In genomic region chr3:46690798-46691197, GRCh38 we compare ENCODE assay signal across 15 cellular contexts. TPM values are rescaled to one million over a fixed set of nuclear protein-coding genes. Genes with fewer than 3 reads are reported as not detected.
A peak's percentile ranks its signal among the peaks of the same experiment; 100 is the strongest.
DNase-seq lines count a peak whose midpoint lies in the region; ATAC-seq and TF ChIP-seq lines count a peak whose summit lies in the region.
"Had no signal": no experiment of that assay in that cellular context is flagged by ENCODE, and none has a peak within 500 bp of the region (broad histone marks: within the 10 kb centered on the region; RNA-seq: fewer than 3 reads in every experiment).

No MANE protein-coding gene starts in this region.

- no peak overlapping the region for H3K4me3 ChIP-seq in CD4-positive, CD25-positive, alpha-beta regulatory T cell (ENCODE audit: low read depth, low read length)
- no peak overlapping the region for H3K4me3 ChIP-seq in PC-3 (ENCODE audit: low read length)
- peak overlapping the region in 4 of 10 donors; percentile 21 to 29 (median 23) for H3K4me3 ChIP-seq in heart right ventricle

- peaks cover 4% of the 10 kb centered on the region for H3K27me3 Mint-ChIP-seq in CD4-positive, CD25-positive, alpha-beta regulatory T cell

- H3K9ac ChIP-seq in PC-3 (ENCODE audit: low read length) = no peak overlapping the region

- H3K4me1 Mint-ChIP-seq in CD4-positive, CD25-positive, alpha-beta regulatory T cell = peaks cover 0 to 59% (median 25%) of the 10 kb centered on the region in 4 donors

- H3K27me3 ChIP-seq in CD4-positive, CD25-positive, alpha-beta regulatory T cell (ENCODE audit: control insufficient read depth, insufficient read depth, low read length) = no peaks in the 10 kb centered on the region
- no peaks in the 10 kb centered on the region for H3K27me3 ChIP-seq in PC-3 (ENCODE audit: low read length)
- H3K27me3 ChIP-seq in heart right ventricle = peaks cover 0 to 8% (median 0%) of the 10 kb centered on the region in 7 donors

- H3K36me3 Mint-ChIP-seq in CD4-positive, CD25-positive, alpha-beta regulatory T cell = peaks cover 1% of the 10 kb centered on the region
- H3K36me3 Mint-ChIP-seq: activated CD8-positive, alpha-beta memory T cell treated with anti-CD3 and anti-CD28 coated beads, Interleukin-2, amount 10 ng/mL, durations not matched to agents 7 days and 5 days had no signal

- BruUV-seq in PC-3 (replicated peaks; lab: Mats Ljungman, UMichigan) = no TSS peak

- H3K36me3 ChIP-seq in CD4-positive, CD25-positive, alpha-beta regulatory T cell (ENCODE audit: control insufficient read depth, insufficient read depth, low read length) = no peaks in the 10 kb centered on the region
- peaks cover 3% of the 10 kb centered on the region; the same call in 1 of the 2 replicates for H3K36me3 ChIP-seq in PC-3 (ENCODE audit: low read depth, low read length)
- peaks cover 0 to 35% (median 12%) of the 10 kb centered on the region in 9 donors for H3K36me3 ChIP-seq in heart right ventricle
- H3K36me3 ChIP-seq: neutrophil had no signal

- no peaks in the 10 kb centered on the region for H3K9me3 ChIP-seq in CD4-positive, CD25-positive, alpha-beta regulatory T cell (ENCODE audit: control insufficient read depth in 2 of 2, low read length in 2 of 2)
- H3K9me3 ChIP-seq in PC-3 (ENCODE audit: low read length) = no peaks in the 10 kb centered on the region
- H3K9me3 ChIP-seq in heart right ventricle = no peaks in the 10 kb centered on the region
- H3K9me3 ChIP-seq: neutrophil had no signal

- WGBS in heart right ventricle, 2 donors = 22 to 40% methylated on average over 5 of the region's 5 CpGs

- peaks cover 51% of the 10 kb centered on the region for H3K4me1 ChIP-seq in CD4-positive, CD25-positive, alpha-beta regulatory T cell (ENCODE audit: control insufficient read depth, insufficient read depth, low read length, poor library complexity, severe bottlenecking)
- peaks cover 33% of the 10 kb centered on the region for H3K4me1 ChIP-seq in PC-3 (ENCODE audit: insufficient read depth, low read length)
- H3K4me1 ChIP-seq in heart right ventricle = peaks cover 42 to 67% (median 60%) of the 10 kb centered on the region in 9 donors

- H4K20me1 ChIP-seq in PC-3 (ENCODE audit: low read length) = no peaks in the 10 kb centered on the region

- POLR2A ChIA-PET in PC-3 (lab: Charles Lee; ENCODE audit: unreplicated experiment) = no interaction called here

- TF ChIP-seq CTCF in PC-3 (conservative IDR thresholded peaks at IDR 0.05; ENCODE audit: low read depth, low read length) (no peak), heart right ventricle (IDR thresholded peaks at IDR 0.05) (no peak)

- no peaks in the 10 kb centered on the region for H3K9me2 ChIP-seq in PC-3 (replicated peaks; ENCODE audit: low read length)

- H3F3A ChIP-seq in PC-3 (ENCODE audit: low read length, unreplicated experiment) = no peaks in the 10 kb centered on the region

- peak in 1 of 3 donors; percentile 40 for DNase-seq in CD4-positive, CD25-positive, alpha-beta regulatory T cell
- DNase-seq in PC-3 (peak; percentile 70), heart right ventricle (peak; percentile 74 to 75), renal cortical epithelial cell (ENCODE audit: low read depth) (peak; percentile 27), anterior cingulate cortex (lab: John Stamatoyannopoulos, UW) (no peak)
- no peak for DNase-seq in activated CD4-positive, alpha-beta T cell treated with anti-CD3 and anti-CD28 coated beads for 48 hours
- DNase-seq: activated CD8-positive, alpha-beta memory T cell treated with anti-CD3 and anti-CD28 coated beads, Interleukin-2, amount 10 ng/mL, durations not matched to agents 7 days and 5 days; activated naive CD8-positive, alpha-beta T cell treated with anti-CD3 and anti-CD28 coated beads, Interleukin-2, amount 50 U/mL, for 24 hours; NCI-H345; stimulated activated CD8-positive, alpha-beta memory T cell treated with anti-CD3 and anti-CD28 coated beads, Interleukin-4, amount 100 ng/mL, for 48 hours had no signal

- peak overlapping the region in 3 of 4 donors; percentile 67 to 77 (median 70) for H3K4me3 Mint-ChIP-seq in CD4-positive, CD25-positive, alpha-beta regulatory T cell
- H3K4me3 Mint-ChIP-seq: activated CD8-positive, alpha-beta memory T cell treated with anti-CD3 and anti-CD28 coated beads, Interleukin-2, amount 10 ng/mL, durations not matched to agents 7 days and 5 days; activated naive CD8-positive, alpha-beta T cell treated with anti-CD3 and anti-CD28 coated beads, Interleukin-2, amount 50 U/mL, for 24 hours had no signal

- ATAC-seq in CD4-positive, CD25-positive, alpha-beta regulatory T cell (ENCODE audit: low read depth in 2 of 2) = no peak
- peak; percentile 48 for ATAC-seq in PC-3
- peak; percentile 17 to 69 (median 46) for ATAC-seq in heart right ventricle
- no peak for ATAC-seq in HG02763 (IDR thresholded peaks at IDR 0.05; ENCODE audit: unreplicated experiment)
- no peak for ATAC-seq in GM21528 (IDR thresholded peaks at IDR 0.05; ENCODE audit: low FRiP score, unreplicated experiment)
- ATAC-seq: activated CD8-positive, alpha-beta memory T cell treated with anti-CD3 and anti-CD28 coated beads, Interleukin-2, amount 10 ng/mL, durations not matched to agents 7 days and 5 days; activated naive CD8-positive, alpha-beta T cell treated with anti-CD3 and anti-CD28 coated beads, Interleukin-2, amount 50 U/mL, for 24 hours had no signal

- no peaks in the 10 kb centered on the region for H3K9me3 Mint-ChIP-seq in CD4-positive, CD25-positive, alpha-beta regulatory T cell
- H3K9me3 Mint-ChIP-seq: activated naive CD8-positive, alpha-beta T cell treated with anti-CD3 and anti-CD28 coated beads, Interleukin-2, amount 50 U/mL, for 24 hours had no signal

- H3K27ac ChIP-seq in CD4-positive, CD25-positive, alpha-beta regulatory T cell (ENCODE audit: insufficient read depth, low read length, poor library complexity, severe bottlenecking) = no peak overlapping the region
- H3K27ac ChIP-seq in PC-3 (ENCODE audit: low read length) (no peak overlapping the region), heart right ventricle (peak overlapping the region in 8 of 10 donors; percentile 16 to 99 (median 81))
- H3K27ac ChIP-seq: C4-2B, neutrophil had no signal

- peak overlapping the region; percentile 58 for H3K4me2 ChIP-seq in PC-3 (ENCODE audit: low read length)

- H2AFZ ChIP-seq in PC-3 (ENCODE audit: low read length) = no peak overlapping the region

- CTCF ChIA-PET in PC-3 (lab: Charles Lee) = no interaction called here

- peaks cover 8% of the 10 kb centered on the region for H3K79me2 ChIP-seq in PC-3 (ENCODE audit: low read length)

- intact Hi-C loops in PC-3 (cut with micrococcal nuclease) (loop anchor here (5.0 kb wide), 1 partner anchor 283 kb away; the partner anchor contains the start of genes CCR5AS and CCRL2), heart right ventricle (cut with DNase I) (loop anchor here in 2 of 10 donors (10.0 kb wide), 2 partner anchors 126 to 206 kb away; partner anchors contain the start of gene LRRC2 (in 1 of the 2))

- peak overlapping the region in 1 of 3 donors; percentile 35 for H3K27ac Mint-ChIP-seq in CD4-positive, CD25-positive, alpha-beta regulatory T cell
- H3K27ac Mint-ChIP-seq: activated CD8-positive, alpha-beta memory T cell treated with anti-CD3 and anti-CD28 coated beads, Interleukin-2, amount 10 ng/mL, durations not matched to agents 7 days and 5 days; activated naive CD8-positive, alpha-beta T cell treated with anti-CD3 and anti-CD28 coated beads, Interleukin-2, amount 50 U/mL, for 24 hours had no signal

RNA-seq across cellular contexts. Expression of gene ALS2CL, which starts 2.7 kb away (rescaled TPM):
- total RNA-seq in CD4-positive, CD25-positive, alpha-beta regulatory T cell = 25.8 TPM
- polyA plus RNA-seq in CD4-positive, CD25-positive, alpha-beta regulatory T cell = 1 to 10 TPM; 1.3 to 2.5 (median 1.7) TPM
- 30.1 and 36.3 TPM in 2 replicates for total RNA-seq in PC-3 (2014; rRNA removed)
- 10 to 100 TPM; 16.3 to 41.6 (median 21.6) TPM for total RNA-seq in heart right ventricle
- polyA plus RNA-seq in heart right ventricle = 100 to 1,000 TPM in 1 of 2 donors, 10 to 100 TPM in 1; 15.6 to 102 TPM
- total RNA-seq in renal cortical epithelial cell = 19.0 and 24.8 TPM in 2 replicates

RNA-seq across cellular contexts. Expression of gene TMIE, which starts 10.4 kb away (rescaled TPM):
- 1.9 TPM for total RNA-seq in CD4-positive, CD25-positive, alpha-beta regulatory T cell
- 1 to 10 TPM in 3 of 4 donors, under 1 TPM in 1; 0.60 to 1.9 (median 1.4) TPM for polyA plus RNA-seq in CD4-positive, CD25-positive, alpha-beta regulatory T cell
- 0.52 and 0.66 TPM in 2 replicates for total RNA-seq in PC-3 (2014; rRNA removed)
- total RNA-seq in heart right ventricle = 1 to 10 TPM in 1 of 10 donors, under 1 TPM in 8, not detected in 1; 0.21 to 1.1 (median 0.48) TPM
- 1 to 10 TPM in 1 of 2 donors, under 1 TPM in 1; 0.39 to 1.2 TPM for polyA plus RNA-seq in heart right ventricle
- 0.25 and 0.35 TPM in 2 replicates for total RNA-seq in renal cortical epithelial cell
- total RNA-seq: activated CD8-positive, alpha-beta memory T cell treated with anti-CD3 and anti-CD28 coated beads, Interleukin-2, amount 10 ng/mL, durations not matched to agents 7 days and 5 days; fibroblast of villous mesenchyme had no signal

RNA-seq across cellular contexts. Expression of gene PRSS50, which starts 26.9 kb away (rescaled TPM):
- total RNA-seq in CD4-positive, CD25-positive, alpha-beta regulatory T cell = not detected
- polyA plus RNA-seq in CD4-positive, CD25-positive, alpha-beta regulatory T cell = not detected
- not detected in 2 replicates for total RNA-seq in PC-3 (2014; rRNA removed)
- total RNA-seq in heart right ventricle = under 1 TPM in 8 of 10 donors, not detected in 2; 0.09 to 0.37 (median 0.25) TPM
- under 1 TPM; 0.43 to 0.88 TPM for polyA plus RNA-seq in heart right ventricle
- 0.17 TPM in 1 of 2 replicates, not detected in the other for total RNA-seq in renal cortical epithelial cell
- total RNA-seq: activated CD8-positive, alpha-beta memory T cell treated with anti-CD3 and anti-CD28 coated beads, Interleukin-2, amount 10 ng/mL, durations not matched to agents 7 days and 5 days; fibroblast of villous mesenchyme had no signal

Comparison
In these comparisons a context has a peak if more than half of its experiments do, and no peak if none do; other contexts are left out.
1. ATAC-seq: peak in PC-3 (single experiment) and heart right ventricle (8 of 8); none in CD4-positive, CD25-positive, alpha-beta regulatory T cell (0 of 2), HG02763 (single experiment) and GM21528 (single experiment).
2. DNase-seq: peak in PC-3 (single experiment), heart right ventricle (2 of 2) and renal cortical epithelial cell (single experiment); none in activated CD4-positive, alpha-beta T cell treated with anti-CD3 and anti-CD28 coated beads for 48 hours (single experiment) and anterior cingulate cortex (0 of 58).
3. H3K27ac ChIP-seq: peak in heart right ventricle (8 of 10); none in CD4-positive, CD25-positive, alpha-beta regulatory T cell (single experiment) and PC-3 (single experiment).